In the genomic region with DNA sequence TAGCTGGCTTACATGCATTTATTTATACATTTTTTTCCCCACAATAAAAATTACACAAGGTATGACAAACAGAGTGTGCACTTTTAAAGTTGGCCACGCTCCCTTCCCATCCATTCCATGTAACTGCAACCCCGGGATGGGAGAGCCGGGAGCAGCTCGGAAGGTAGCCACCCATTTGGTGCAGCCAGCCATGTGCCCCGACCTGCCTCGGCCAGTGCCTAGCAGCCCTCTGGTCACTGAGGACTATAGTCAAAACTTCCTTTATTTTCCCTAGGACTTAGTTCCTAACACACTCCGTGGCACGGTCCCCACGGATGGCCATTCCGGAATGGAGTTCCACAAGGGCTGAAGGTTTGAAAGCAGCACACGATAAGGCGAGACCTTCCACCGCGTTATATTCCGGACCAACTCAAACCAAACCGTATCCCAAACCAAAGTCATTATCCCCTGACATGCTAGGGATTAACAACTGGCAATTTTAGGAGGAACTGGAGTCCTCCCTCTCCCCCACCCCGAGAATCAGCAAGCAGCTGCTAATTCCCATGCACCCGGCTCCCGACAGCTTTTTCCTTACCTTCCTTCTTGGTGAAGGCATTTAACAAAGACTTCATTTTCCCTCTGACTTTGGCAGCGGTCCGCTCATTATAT, we compare ENCODE assay signal across 14 cellular contexts.
DNase-seq lines count a peak whose midpoint lies in the region; ATAC-seq and TF ChIP-seq lines count a peak whose summit lies in the region.
"Had no signal": no experiment of that assay in that cellular context is flagged by ENCODE, and none has a peak within 500 bp of the region (broad histone marks: within the 10 kb centered on the region; RNA-seq: fewer than 3 reads in every experiment).

No MANE protein-coding gene starts in this region.

- no peaks in the 10 kb centered on the region for H3K27me3 ChIP-seq in GM23338 (ENCODE audit: insufficient read depth)

- H3K9me3 Mint-ChIP-seq in GM23338: no peaks in the 10 kb centered on the region; the same call in 2 of the 3 replicates
- H3K9me3 Mint-ChIP-seq: activated T-helper 2 cell treated with anti-CD3 and anti-CD28 coated beads, Interferon-gamma antibody, Interleukin-2, Interleukin-4, amounts not matched to agents 10 μg/mL and 5 μg/mL and 100 μg/mL, durations not matched to agents 14 hours and 24 hours and 36 hours; stimulated activated naive CD8-positive, alpha-beta T cell treated with anti-CD3 and anti-CD28 coated beads, Interleukin-15, Interleukin-2, amounts not matched to agents 100 ng/mL and 50 ng/mL, for 24 hours had no signal

- H3K4me3 Mint-ChIP-seq in GM23338: peak overlapping the region; percentile 27; the same call in 2 of the 3 replicates
- H3K4me3 Mint-ChIP-seq: stimulated activated naive CD8-positive, alpha-beta T cell treated with anti-CD3 and anti-CD28 coated beads, Interleukin-15, Interleukin-2, amounts not matched to agents 100 ng/mL and 50 ng/mL, for 24 hours; T-helper 17 cell had no signal

- no peak for TF ChIP-seq CTCF in GM23338 (conservative IDR thresholded peaks at IDR 0.05; ENCODE audit: low read depth in 2 of 2)

- ATAC-seq in GM23338: peak; percentile 16
- ATAC-seq in HG03196 (IDR thresholded peaks at IDR 0.05; ENCODE audit: unreplicated experiment): no peak
- no peak for ATAC-seq in HG02798 (IDR thresholded peaks at IDR 0.05; ENCODE audit: poor library complexity, unreplicated experiment)
- ATAC-seq: T-helper 17 cell had no signal

- H3K79me2 ChIP-seq in GM23338 (replicated peaks; ENCODE audit: insufficient read depth): no peaks in the 10 kb centered on the region

- no peak overlapping the region for H3K27ac ChIP-seq in GM23338 (ENCODE audit: low read depth)
- H3K27ac ChIP-seq: C4-2B, PC-9 had no signal

- no peak overlapping the region for H3K27ac Mint-ChIP-seq in GM23338
- H3K27ac Mint-ChIP-seq: activated T-helper 2 cell treated with anti-CD3 and anti-CD28 coated beads, Interferon-gamma antibody, Interleukin-2, Interleukin-4, amounts not matched to agents 10 μg/mL and 5 μg/mL and 100 μg/mL, durations not matched to agents 14 hours and 24 hours and 36 hours; progenitor cell of endocrine pancreas; stimulated activated naive CD8-positive, alpha-beta T cell treated with anti-CD3 and anti-CD28 coated beads, Interleukin-15, Interleukin-2, amounts not matched to agents 100 ng/mL and 50 ng/mL, for 24 hours; T-helper 17 cell had no signal

- no peaks in the 10 kb centered on the region; the same call in 1 of the 2 replicates for H4K20me1 ChIP-seq in GM23338 (replicated peaks; ENCODE audit: insufficient read depth)

- DNase-seq in GM23338 (ENCODE audit: low spot score) (peak; percentile 28), NCI-H2227 (lab: John Stamatoyannopoulos, UW; ENCODE audit: unreplicated experiment) (peak; percentile 7), fibroblast of peridontal ligament (ENCODE audit: extremely low read depth) (peak; percentile 16), putamen (ENCODE audit: low spot score) (peak; percentile 15)
- DNase-seq in activated CD4-positive, CD25-positive, alpha-beta regulatory T cell treated with anti-CD3 and anti-CD28 coated beads, Interleukin-2, amount 50 U/mL, for 72 hours: no peak
- DNase-seq: activated CD4-positive, alpha-beta T cell treated with anti-CD3 and anti-CD28 coated beads, Interleukin-2, amount 50 U/mL, for 1 hour; PC-9; T-helper 17 cell had no signal

- 0 out of 2 replicates have a peak, but pooled peaks cover 5% of the 10 kb centered on the region for H3K4me1 ChIP-seq in GM23338 (ENCODE audit: insufficient read depth)

- no peaks in the 10 kb centered on the region for H3K36me3 ChIP-seq in GM23338 (ENCODE audit: insufficient read depth)

- H3K4me3 ChIP-seq in GM23338: no peak overlapping the region
- H3K4me3 ChIP-seq: PC-9 had no signal

- H3K36me3 Mint-ChIP-seq in GM23338 (ENCODE audit: low read depth): no peaks in the 10 kb centered on the region; the same call in 1 of the 3 replicates

- no peaks in the 10 kb centered on the region for H3K9me2 ChIP-seq in GM23338 (ENCODE audit: insufficient read depth)

- peaks cover 19% of the 10 kb centered on the region for H3K27me3 Mint-ChIP-seq in GM23338 (ENCODE audit: insufficient read depth, low read depth, poor library complexity)

- no peaks in the 10 kb centered on the region for H3F3A ChIP-seq in GM23338 (replicated peaks; ENCODE audit: low read depth)

- no peak overlapping the region for H2AFZ ChIP-seq in GM23338
- H2AFZ ChIP-seq: PC-9 had no signal

- H3K4me1 Mint-ChIP-seq in GM23338: peaks cover 47% of the 10 kb centered on the region

- no peak overlapping the region for H3K4me2 ChIP-seq in GM23338
- H3K4me2 ChIP-seq: PC-9 had no signal

TF ChIP-seq in GM23338, 12 proteins besides CTCF, POLR2A, EP300 and RAD21 (continues in another document):
- TF ChIP-seq, protein P1, sequence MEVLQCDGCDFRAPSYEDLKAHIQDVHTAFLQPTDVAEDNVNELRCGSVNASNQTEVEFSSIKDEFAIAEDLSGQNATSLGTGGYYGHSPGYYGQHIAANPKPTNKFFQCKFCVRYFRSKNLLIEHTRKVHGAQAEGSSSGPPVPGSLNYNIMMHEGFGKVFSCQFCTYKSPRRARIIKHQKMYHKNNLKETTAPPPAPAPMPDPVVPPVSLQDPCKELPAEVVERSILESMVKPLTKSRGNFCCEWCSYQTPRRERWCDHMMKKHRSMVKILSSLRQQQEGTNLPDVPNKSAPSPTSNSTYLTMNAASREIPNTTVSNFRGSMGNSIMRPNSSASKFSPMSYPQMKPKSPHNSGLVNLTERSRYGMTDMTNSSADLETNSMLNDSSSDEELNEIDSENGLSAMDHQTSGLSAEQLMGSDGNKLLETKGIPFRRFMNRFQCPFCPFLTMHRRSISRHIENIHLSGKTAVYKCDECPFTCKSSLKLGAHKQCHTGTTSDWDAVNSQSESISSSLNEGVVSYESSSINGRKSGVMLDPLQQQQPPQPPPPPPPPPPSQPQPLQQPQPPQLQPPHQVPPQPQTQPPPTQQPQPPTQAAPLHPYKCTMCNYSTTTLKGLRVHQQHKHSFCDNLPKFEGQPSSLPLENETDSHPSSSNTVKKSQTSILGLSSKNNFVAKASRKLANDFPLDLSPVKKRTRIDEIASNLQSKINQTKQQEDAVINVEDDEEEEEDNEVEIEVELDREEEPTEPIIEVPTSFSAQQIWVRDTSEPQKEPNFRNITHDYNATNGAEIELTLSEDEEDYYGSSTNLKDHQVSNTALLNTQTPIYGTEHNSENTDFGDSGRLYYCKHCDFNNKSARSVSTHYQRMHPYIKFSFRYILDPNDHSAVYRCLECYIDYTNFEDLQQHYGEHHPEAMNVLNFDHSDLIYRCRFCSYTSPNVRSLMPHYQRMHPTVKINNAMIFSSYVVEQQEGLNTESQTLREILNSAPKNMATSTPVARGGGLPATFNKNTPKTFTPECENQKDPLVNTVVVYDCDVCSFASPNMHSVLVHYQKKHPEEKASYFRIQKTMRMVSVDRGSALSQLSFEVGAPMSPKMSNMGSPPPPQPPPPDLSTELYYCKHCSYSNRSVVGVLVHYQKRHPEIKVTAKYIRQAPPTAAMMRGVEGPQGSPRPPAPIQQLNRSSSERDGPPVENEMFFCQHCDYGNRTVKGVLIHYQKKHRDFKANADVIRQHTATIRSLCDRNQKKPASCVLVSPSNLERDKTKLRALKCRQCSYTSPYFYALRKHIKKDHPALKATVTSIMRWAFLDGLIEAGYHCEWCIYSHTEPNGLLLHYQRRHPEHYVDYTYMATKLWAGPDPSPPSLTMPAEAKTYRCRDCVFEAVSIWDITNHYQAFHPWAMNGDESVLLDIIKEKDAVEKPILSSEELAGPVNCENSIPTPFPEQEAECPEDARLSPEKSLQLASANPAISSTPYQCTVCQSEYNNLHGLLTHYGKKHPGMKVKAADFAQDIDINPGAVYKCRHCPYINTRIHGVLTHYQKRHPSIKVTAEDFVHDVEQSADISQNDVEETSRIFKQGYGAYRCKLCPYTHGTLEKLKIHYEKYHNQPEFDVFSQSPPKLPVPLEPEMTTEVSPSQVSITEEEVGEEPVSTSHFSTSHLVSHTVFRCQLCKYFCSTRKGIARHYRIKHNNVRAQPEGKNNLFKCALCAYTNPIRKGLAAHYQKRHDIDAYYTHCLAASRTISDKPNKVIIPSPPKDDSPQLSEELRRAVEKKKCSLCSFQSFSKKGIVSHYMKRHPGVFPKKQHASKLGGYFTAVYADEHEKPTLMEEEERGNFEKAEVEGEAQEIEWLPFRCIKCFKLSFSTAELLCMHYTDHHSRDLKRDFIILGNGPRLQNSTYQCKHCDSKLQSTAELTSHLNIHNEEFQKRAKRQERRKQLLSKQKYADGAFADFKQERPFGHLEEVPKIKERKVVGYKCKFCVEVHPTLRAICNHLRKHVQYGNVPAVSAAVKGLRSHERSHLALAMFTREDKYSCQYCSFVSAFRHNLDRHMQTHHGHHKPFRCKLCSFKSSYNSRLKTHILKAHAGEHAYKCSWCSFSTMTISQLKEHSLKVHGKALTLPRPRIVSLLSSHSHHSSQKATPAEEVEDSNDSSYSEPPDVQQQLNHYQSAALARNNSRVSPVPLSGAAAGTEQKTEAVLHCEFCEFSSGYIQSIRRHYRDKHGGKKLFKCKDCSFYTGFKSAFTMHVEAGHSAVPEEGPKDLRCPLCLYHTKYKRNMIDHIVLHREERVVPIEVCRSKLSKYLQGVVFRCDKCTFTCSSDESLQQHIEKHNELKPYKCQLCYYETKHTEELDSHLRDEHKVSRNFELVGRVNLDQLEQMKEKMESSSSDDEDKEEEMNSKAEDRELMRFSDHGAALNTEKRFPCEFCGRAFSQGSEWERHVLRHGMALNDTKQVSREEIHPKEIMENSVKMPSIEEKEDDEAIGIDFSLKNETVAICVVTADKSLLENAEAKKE (CRISPR knock-in tag; IDR thresholded peaks at IDR 0.05): no peak
- TF ChIP-seq CREB1 (CRISPR knock-in tag; IDR thresholded peaks at IDR 0.05; ENCODE audit: low read depth) (no peak), STAT1 (IDR thresholded peaks at IDR 0.05; ENCODE audit: unreplicated experiment) (no peak)
